Comparison of ENCODE assay signal across 15 cellular contexts in the genomic region with DNA sequence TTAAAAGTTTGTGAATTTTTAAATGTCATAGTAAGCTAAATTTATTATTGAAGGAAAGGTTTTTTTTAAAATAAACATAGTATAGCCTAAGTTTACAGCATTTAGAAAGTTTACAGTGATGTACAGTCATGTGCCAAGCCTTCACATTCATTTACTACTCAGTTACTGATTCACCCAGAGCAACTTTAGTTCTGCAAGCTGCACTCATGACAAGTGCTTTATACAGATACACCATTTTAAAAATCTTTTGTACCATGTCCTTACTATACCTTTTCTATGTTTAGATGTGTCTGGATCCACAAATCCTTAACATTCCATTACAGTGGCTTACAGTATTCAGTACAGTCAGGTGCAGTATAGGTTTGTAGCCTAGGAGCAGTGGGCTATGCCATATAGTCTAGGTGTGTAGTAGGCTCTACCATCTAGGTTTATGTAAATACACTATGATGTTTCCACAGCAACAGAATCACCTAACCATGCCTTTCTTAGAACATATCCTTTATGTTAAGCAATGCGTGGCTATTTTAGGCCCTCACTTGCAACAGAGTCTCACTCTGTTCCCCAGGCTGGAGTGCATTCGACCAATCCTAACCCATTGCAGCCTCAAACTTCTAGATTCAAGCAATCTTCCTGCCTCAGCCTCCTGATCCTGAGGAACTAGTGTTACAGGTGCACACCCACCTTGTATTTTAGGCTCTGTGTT.
DNase-seq lines count a peak whose midpoint lies in the region; ATAC-seq, FAIRE-seq and TF ChIP-seq lines count a peak whose summit lies in the region.
"Had no signal": no experiment of that assay in that cellular context is flagged by ENCODE, and none has a peak within 500 bp of the region (broad histone marks: within the 10 kb centered on the region; RNA-seq: fewer than 3 reads in every experiment).

No MANE protein-coding gene starts in this region.

- H3K27me3 ChIP-seq in Loucy (ENCODE audit: insufficient read depth, low read length, poor library complexity, severe bottlenecking) (no peaks in the 10 kb centered on the region), GM12878 (replicated peaks in 1 of 2; ENCODE audit: control insufficient read depth in 2 of 2, insufficient read depth in 2 of 2, low read length in 1 of 2) (no peaks in the 10 kb centered on the region)
- H3K27me3 ChIP-seq in naive thymus-derived CD4-positive, alpha-beta T cell (ENCODE audit: control insufficient read depth in 2 of 2, insufficient read depth in 2 of 2, low read length in 2 of 2) = no peaks in the 10 kb centered on the region
- H3K27me3 ChIP-seq: right lobe of liver, thyroid gland had no signal

- no peak for FAIRE-seq in GM12878 (lab: Jason Lieb, UNC)

- POLR2A ChIA-PET in GM12878 (lab: Charles Lee) = no interaction called here
- POLR2A ChIA-PET in naive thymus-derived CD4-positive, alpha-beta T cell (lab: Charles Lee) = no interaction called here

- no peak for TF ChIP-seq EP300 in GM12878 (IDR thresholded peaks at IDR 0.05; ENCODE audit: borderline replicate concordance in 1 of 2, control insufficient read depth in 1 of 2, low read depth in 2 of 2, low read length in 2 of 2)

- peak; percentile 33 for DNase-seq in Caki2 (ENCODE audit: low read depth)
- no peak for DNase-seq in GM12878 (ENCODE audit: low read depth, low spot score)
- no peak for DNase-seq in naive thymus-derived CD4-positive, alpha-beta T cell
- no peak for DNase-seq in HPDE6-E6E7 (ENCODE audit: extremely low spot score)
- DNase-seq in hypothalamus (lab: John Stamatoyannopoulos, UW) = no peak
- no peak for DNase-seq in activated CD4-positive, alpha-beta T cell treated with anti-CD3 and anti-CD28 coated beads, Interleukin-2, amount 50 U/mL, for 4 hours
- no peak for DNase-seq in putamen (ENCODE audit: low spot score)
- DNase-seq: Calu3, NCI-H1048, right lobe of liver, SK-N-SH, thyroid gland had no signal

- intact Hi-C loops in GM12878 (cut with micrococcal nuclease; ENCODE audit: unreplicated experiment) = no loop called here
- intact Hi-C loops in naive thymus-derived CD4-positive, alpha-beta T cell (cut with micrococcal nuclease) = no loop called here

- no peaks in the 10 kb centered on the region for H3K9me2 ChIP-seq in Loucy (replicated peaks; ENCODE audit: low read depth, low read length)
- H3K9me2 ChIP-seq: SK-N-SH had no signal

- H4K20me1 ChIP-seq in Loucy (ENCODE audit: insufficient read depth, low read length, poor library complexity, severe bottlenecking) (no peaks in the 10 kb centered on the region), GM12878 (ENCODE audit: control insufficient read depth, insufficient read depth) (no peaks in the 10 kb centered on the region)

- no peak for TF ChIP-seq RAD21 in GM12878 (IDR thresholded peaks at IDR 0.05; ENCODE audit: insufficient read depth, low read depth, low read length)

- H3K9ac ChIP-seq in Loucy (ENCODE audit: low read depth, low read length, poor library complexity, severe bottlenecking) = no peak overlapping the region
- H3K9ac ChIP-seq in GM12878 (ENCODE audit: control insufficient read depth, insufficient read depth, low read length) = no peak overlapping the region
- H3K9ac ChIP-seq: SK-N-SH had no signal

- TF ChIP-seq CTCF in Loucy (conservative IDR thresholded peaks at IDR 0.05; ENCODE audit: low read length) (no peak), GM12878 (IDR thresholded peaks at IDR 0.05 in 2 of 3, conservative IDR thresholded peaks at IDR 0.05 in 1 of 3; ENCODE audit: control insufficient read depth in 2 of 3, extremely low read depth in 1 of 3, insufficient read depth in 1 of 3, low read depth in 3 of 3, low read length in 3 of 3) (no peak)

- H3K4me3 ChIP-seq in Loucy (ENCODE audit: low read length, poor library complexity, severe bottlenecking) (no peak overlapping the region), GM12878 (no peak overlapping the region)
- H3K4me3 ChIP-seq in naive thymus-derived CD4-positive, alpha-beta T cell (ENCODE audit: low read length) = no peak overlapping the region
- H3K4me3 ChIP-seq: right lobe of liver, thyroid gland had no signal

- no peak overlapping the region for H3K27ac ChIP-seq in GM12878 (ENCODE audit: control insufficient read depth, insufficient read depth)
- no peak overlapping the region for H3K27ac ChIP-seq in naive thymus-derived CD4-positive, alpha-beta T cell (ENCODE audit: low read depth, low read length)
- H3K27ac ChIP-seq: right lobe of liver, thyroid gland had no signal

- H3K4me3 Mint-ChIP-seq in naive thymus-derived CD4-positive, alpha-beta T cell = no peak overlapping the region

- SMC1A ChIA-PET in GM12878 (lab: Charles Lee; ENCODE audit: uncharacterized antibody, unreplicated experiment) = interaction anchor here (1.1 kb wide), 1 partner anchor 567 kb away, joined by 3 read pairs; no protein-coding TSS in a partner anchor

- H3K79me2 ChIP-seq in Loucy (ENCODE audit: insufficient read depth, low read length) (no peaks in the 10 kb centered on the region), GM12878 (ENCODE audit: control insufficient read depth, insufficient read depth, low read length) (no peaks in the 10 kb centered on the region)

- H2AFZ ChIP-seq in Loucy (ENCODE audit: low read length) = 0 out of 2 replicates have a peak overlapping the region, but pooled peaks have one; percentile 43
- H2AFZ ChIP-seq in GM12878 (ENCODE audit: control insufficient read depth, low read depth, low read length) = no peak overlapping the region

- H3K4me2 ChIP-seq in Loucy (ENCODE audit: low read depth, low read length, poor library complexity, severe bottlenecking) (no peak overlapping the region), GM12878 (ENCODE audit: control insufficient read depth, insufficient read depth) (no peak overlapping the region)
- H3K4me2 ChIP-seq: SK-N-SH had no signal

- H3K36me3 ChIP-seq in Loucy (ENCODE audit: insufficient read depth, low read length) = no peaks in the 10 kb centered on the region
- H3K36me3 ChIP-seq in GM12878 (ENCODE audit: control insufficient read depth in 2 of 2, insufficient read depth in 2 of 2, low read length in 1 of 2) = no peaks in the 10 kb centered on the region
- no peaks in the 10 kb centered on the region for H3K36me3 ChIP-seq in naive thymus-derived CD4-positive, alpha-beta T cell (ENCODE audit: control insufficient read depth in 2 of 3, insufficient read depth in 3 of 3, low read length in 3 of 3)
- H3K36me3 ChIP-seq: right lobe of liver, thyroid gland had no signal

- BruUV-seq in GM12878 (replicated peaks; lab: Mats Ljungman, UMichigan) = no TSS peak

- TF ChIP-seq POLR2A in GM12878 (IDR thresholded peaks at IDR 0.05; ENCODE audit: low read depth, low read length) = no peak

- H3K36me3 Mint-ChIP-seq in naive thymus-derived CD4-positive, alpha-beta T cell = no peaks in the 10 kb centered on the region

- CTCF ChIA-PET in GM12878 (lab: Yijun Ruan, JAX) = interaction anchor here (1.0 to 1.2 kb wide), 3 partner anchors 18 to 312 kb away, joined by 4 to 6 read pairs (median 5); no protein-coding TSS in a partner anchor
- CTCF ChIA-PET in naive thymus-derived CD4-positive, alpha-beta T cell (lab: Charles Lee) = interaction anchor here (0.6 to 0.9 kb wide), 2 partner anchors 18 to 373 kb away, joined by 3 to 6 read pairs; no protein-coding TSS in a partner anchor

- in situ Hi-C loops in Caki2 (cut with HindIII; ENCODE audit: low pct_unique_long_range_greater_than_20kb, low sequenced_read_pairs) (no loop called here), GM12878 (cut with MboI) (no loop called here)

- RAD21 ChIA-PET in GM12878 (lab: Charles Lee; ENCODE audit: unreplicated experiment) = interaction anchor here (1.4 kb wide), 1 partner anchor 312 kb away, joined by 4 read pairs; no protein-coding TSS in a partner anchor

- H3K9me3 ChIP-seq in Loucy (ENCODE audit: insufficient read depth, low read depth, low read length) (no peaks in the 10 kb centered on the region), GM12878 (replicated peaks; ENCODE audit: control insufficient read depth, insufficient read depth, low read length) (no peaks in the 10 kb centered on the region)
- H3K9me3 ChIP-seq in naive thymus-derived CD4-positive, alpha-beta T cell (ENCODE audit: control insufficient read depth in 2 of 3, low read length in 3 of 3) = no peaks in the 10 kb centered on the region
- H3K9me3 ChIP-seq: right lobe of liver, SK-N-SH, thyroid gland had no signal

- H3K4me1 Mint-ChIP-seq in naive thymus-derived CD4-positive, alpha-beta T cell = no peaks in the 10 kb centered on the region

- WGBS in GM12878 (ENCODE audit: insufficient coverage, insufficient replicate concordance, low lambda C conversion rate, missing lambda C conversion rate) = 21% methylated on average over 2 of the region's 2 CpGs

- peaks cover 2 to 15% (median 7%) of the 10 kb centered on the region in 5 donors for H3K27me3 Mint-ChIP-seq in naive thymus-derived CD4-positive, alpha-beta T cell

- H3K4me1 ChIP-seq in Loucy (ENCODE audit: insufficient read depth, low read length, poor library complexity, severe bottlenecking) = no peaks in the 10 kb centered on the region
- H3K4me1 ChIP-seq in GM12878 (ENCODE audit: control insufficient read depth, insufficient read depth, low read length) = peaks cover 4% of the 10 kb centered on the region; the same call in 1 of the 2 replicates
- no peaks in the 10 kb centered on the region for H3K4me1 ChIP-seq in naive thymus-derived CD4-positive, alpha-beta T cell (ENCODE audit: control insufficient read depth in 2 of 2, insufficient read depth in 2 of 2, low read length in 2 of 2)
- H3K4me1 ChIP-seq: thyroid gland had no signal

- H3K9me3 Mint-ChIP-seq in naive thymus-derived CD4-positive, alpha-beta T cell = no peaks in the 10 kb centered on the region
- H3K9me3 Mint-ChIP-seq: activated T-helper 2 cell treated with anti-CD3 and anti-CD28 coated beads, Interferon-gamma antibody, Interleukin-2, Interleukin-4, amounts not matched to agents 10 μg/mL and 5 μg/mL and 100 μg/mL, durations not matched to agents 14 hours and 24 hours and 36 hours had no signal

- H3K27ac Mint-ChIP-seq in naive thymus-derived CD4-positive, alpha-beta T cell = no peak overlapping the region
- H3K27ac Mint-ChIP-seq: activated T-helper 2 cell treated with anti-CD3 and anti-CD28 coated beads, Interferon-gamma antibody, Interleukin-2, Interleukin-4, amounts not matched to agents 10 μg/mL and 5 μg/mL and 100 μg/mL, durations not matched to agents 14 hours and 24 hours and 36 hours had no signal

- no peaks in the 10 kb centered on the region for H3F3A ChIP-seq in Loucy (ENCODE audit: low read depth)

- ATAC-seq in GM12878 = peak; percentile 40
- peak; percentile 27 for ATAC-seq in naive thymus-derived CD4-positive, alpha-beta T cell
- ATAC-seq: left lobe of liver, right lobe of liver had no signal

TF ChIP-seq in GM12878, 131 proteins besides CTCF, POLR2A, EP300 and RAD21 (continues in another document):
- no peak for TF ChIP-seq KAT2A (conservative IDR thresholded peaks at IDR 0.05; ENCODE audit: control insufficient read depth, low read depth, low read length)
- TF ChIP-seq, protein P1, sequence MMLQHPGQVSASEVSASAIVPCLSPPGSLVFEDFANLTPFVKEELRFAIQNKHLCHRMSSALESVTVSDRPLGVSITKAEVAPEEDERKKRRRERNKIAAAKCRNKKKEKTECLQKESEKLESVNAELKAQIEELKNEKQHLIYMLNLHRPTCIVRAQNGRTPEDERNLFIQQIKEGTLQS (IDR thresholded peaks at IDR 0.05; ENCODE audit: borderline replicate concordance, extremely low read depth, low read depth, low read length) = no peak
- TF ChIP-seq CREM (IDR thresholded peaks at IDR 0.05; ENCODE audit: low read depth) = no peak
